1 cellular context compared by ENCODE assay signal in genomic region chr10:103523683-103524082, GRCh38.
TF ChIP-seq lines count a peak whose summit lies in the region.

No MANE protein-coding gene starts in this region.

TF ChIP-seq in SK-N-SH, 30 proteins besides CTCF, POLR2A, EP300 and RAD21 (continued from another document):
- TF ChIP-seq ZBTB33 (IDR thresholded peaks at IDR 0.05; ENCODE audit: borderline replicate concordance, low read depth): no peak
- no peak for TF ChIP-seq NRF1 (IDR thresholded peaks at IDR 0.05; ENCODE audit: low read depth, low read length)
- no peak for TF ChIP-seq YY1 (IDR thresholded peaks at IDR 0.05; ENCODE audit: low read depth)
- TF ChIP-seq USF1 (IDR thresholded peaks at IDR 0.05; ENCODE audit: borderline replicate concordance, low read depth): no peak
- TF ChIP-seq POLR2AphosphoS5 (IDR thresholded peaks at IDR 0.05; ENCODE audit: low read depth, low read length): no peak
